In the genomic region with DNA sequence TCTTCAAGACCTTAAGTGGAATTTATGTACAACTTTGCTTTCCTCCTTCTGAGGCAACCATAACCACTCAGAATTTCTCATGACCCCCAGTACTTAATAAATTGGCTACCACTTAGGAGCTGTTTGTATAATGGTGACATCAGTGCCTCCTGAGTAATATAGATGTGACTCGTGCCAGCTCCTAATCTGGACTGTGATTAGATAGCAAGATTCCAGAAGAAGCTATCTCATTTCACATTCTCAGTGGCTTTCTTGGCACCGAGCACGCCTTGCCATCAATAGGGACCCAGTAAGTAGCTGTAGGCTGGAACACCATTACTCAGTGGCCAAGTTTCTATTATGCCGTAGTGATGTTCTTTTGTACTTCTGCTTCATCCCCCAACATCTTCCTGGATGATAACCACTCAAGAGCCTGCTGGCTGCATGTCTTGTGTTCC, we compare ENCODE assay signal across 25 cellular contexts.
A peak's percentile ranks its signal among the peaks of the same experiment; 100 is the strongest.
DNase-seq lines count a peak whose midpoint lies in the region; ATAC-seq and TF ChIP-seq lines count a peak whose summit lies in the region.
"Had no signal": no experiment of that assay in that cellular context is flagged by ENCODE, and none has a peak within 500 bp of the region (broad histone marks: within the 10 kb centered on the region; RNA-seq: fewer than 3 reads in every experiment).

No MANE protein-coding gene starts in this region.

- no peak overlapping the region for H2AK5ac ChIP-seq in IMR-90 (ENCODE audit: low read depth, low read length)
- H2AK5ac ChIP-seq in mesenchymal stem cell (ENCODE audit: low read length, severe bottlenecking), result no peak overlapping the region

- H2BK12ac ChIP-seq in mesenchymal stem cell (ENCODE audit: low read length in 2 of 2), result no peak overlapping the region

- H3K4ac ChIP-seq in IMR-90 (ENCODE audit: low read depth, low read length), result peak overlapping the region; percentile 19; the same call in 1 of the 2 replicates
- H3K4ac ChIP-seq in mesenchymal stem cell (ENCODE audit: low read depth in 1 of 2, low read length in 2 of 2), result no peak overlapping the region

- POLR2A ChIA-PET in IMR-90 (lab: Charles Lee; ENCODE audit: unreplicated experiment), result no interaction called here

- H3K4me2 ChIP-seq in IMR-90 (ENCODE audit: low read depth, low read length) (no peak overlapping the region), mesenchymal stem cell (ENCODE audit: low read length, poor library complexity, severe bottlenecking) (no peak overlapping the region)

- CTCF ChIA-PET in IMR-90 (lab: Yijun Ruan, JAX), result no interaction called here

- H3K14ac ChIP-seq in IMR-90 (replicated peaks; ENCODE audit: low read depth, low read length) (no peak overlapping the region), mesenchymal stem cell (ENCODE audit: low read length in 2 of 2) (no peak overlapping the region)

- H3K4me1 ChIP-seq in IMR-90 (ENCODE audit: control insufficient read depth, insufficient read depth, low read length) (peaks cover 5% of the 10 kb centered on the region), mesenchymal stem cell (ENCODE audit: control insufficient read depth, insufficient read depth, low read depth, low read length) (peaks cover 3% of the 10 kb centered on the region)
- H3K4me1 ChIP-seq: breast epithelium, Peyer's patch had no signal

- H4K91ac ChIP-seq in IMR-90 (ENCODE audit: insufficient read depth, low read depth, low read length) (no peak overlapping the region), mesenchymal stem cell (ENCODE audit: low read length) (no peak overlapping the region)

- H3K18ac ChIP-seq in IMR-90 (ENCODE audit: low read depth, low read length) (no peak overlapping the region), mesenchymal stem cell (ENCODE audit: low read depth in 1 of 2, low read length in 2 of 2) (no peak overlapping the region)

- H2BK5ac ChIP-seq in IMR-90 (ENCODE audit: low read depth, low read length, poor library complexity, severe bottlenecking), result no peak overlapping the region
- no peak overlapping the region for H2BK5ac ChIP-seq in mesenchymal stem cell (ENCODE audit: low read depth, low read length, poor library complexity, severe bottlenecking)

- no peak overlapping the region for H3K56ac ChIP-seq in IMR-90 (ENCODE audit: extremely low read depth, insufficient read depth, low read length)

- no peak overlapping the region for H2AFZ ChIP-seq in IMR-90 (replicated peaks; ENCODE audit: low read length, poor library complexity)
- no peak overlapping the region for H2AFZ ChIP-seq in mesenchymal stem cell (ENCODE audit: low read depth, low read length)

- TF ChIP-seq POLR2A in IMR-90 (IDR thresholded peaks at IDR 0.05; ENCODE audit: low read depth, low read length), result no peak

- H2BK120ac ChIP-seq in IMR-90 (ENCODE audit: low read depth, low read length) (no peak overlapping the region), mesenchymal stem cell (ENCODE audit: low read depth, low read length) (no peak overlapping the region)

- H2BK15ac ChIP-seq in IMR-90 (ENCODE audit: low read depth, low read length) (no peak overlapping the region), mesenchymal stem cell (ENCODE audit: low read depth, poor library complexity, severe bottlenecking) (no peak overlapping the region)

- intact Hi-C loops in IMR-90 (cut with micrococcal nuclease), result loop anchor here (10.0 kb wide), 1 partner anchor 143 kb away; no protein-coding TSS in a partner anchor

- H3K9me3 ChIP-seq in IMR-90 (ENCODE audit: control insufficient read depth, insufficient read depth, low read length) (no peaks in the 10 kb centered on the region), mesenchymal stem cell (ENCODE audit: control insufficient read depth, low read length) (no peaks in the 10 kb centered on the region)
- H3K9me3 ChIP-seq: breast epithelium, Peyer's patch, thyroid gland had no signal

- TF ChIP-seq CTCF in IMR-90 (conservative IDR thresholded peaks at IDR 0.05; ENCODE audit: low read depth, low read length), result no peak
- TF ChIP-seq CTCF in coronary artery (IDR thresholded peaks at IDR 0.05), result no peak

- no peaks in the 10 kb centered on the region for H3K36me3 ChIP-seq in IMR-90 (ENCODE audit: control insufficient read depth, insufficient read depth, low read length)
- no peaks in the 10 kb centered on the region for H3K36me3 ChIP-seq in mesenchymal stem cell (ENCODE audit: control insufficient read depth in 1 of 2, insufficient read depth in 2 of 2, low read depth in 1 of 2, low read length in 2 of 2)
- H3K36me3 ChIP-seq in H7 (replicated peaks; ENCODE audit: control insufficient read depth, insufficient read depth, low read length), result no peaks in the 10 kb centered on the region
- H3K36me3 ChIP-seq: breast epithelium, heart right ventricle, Peyer's patch, thyroid gland had no signal

- dilution Hi-C loops in IMR-90 (cut with HindIII; ENCODE audit: low sequenced_read_pairs, unreplicated experiment), result no loop called here

- no TSS peak for BruUV-seq in IMR-90 (replicated peaks; lab: Mats Ljungman, UMichigan)

- DNase-seq in EL (peak; percentile 32), IMR-90 (peak; percentile 53), coronary artery (ENCODE audit: low spot score) (no peak), mesenchymal stem cell (peak; percentile 51), NCI-H146 treated with DMSO at 0.1 percent for 48 hours (lab: John Stamatoyannopoulos, UW; ENCODE audit: unreplicated experiment) (no peak), H7 (no peak)
- DNase-seq: activated CD4-positive, alpha-beta memory T cell treated with anti-CD3 and anti-CD28 coated beads for 36 hours; activated gamma-delta T cell; CD4-positive, alpha-beta T cell; cortex of kidney; DMS153; heart right ventricle; NCI-H1092 treated with DMSO at 0.1 percent for 48 hours; NCI-H2081 treated with DMSO at 0.1 percent for 48 hours; NCI-H524; Peyer's patch; posterior cingulate gyrus; stimulated activated CD4-positive, alpha-beta T cell treated with anti-CD3 and anti-CD28 coated beads, Interleukin-1b, Interleukin-23, amount 100 ng/mL, for 48 hours; stimulated activated naive CD4-positive, alpha-beta T cell; thyroid gland had no signal

- H4K8ac ChIP-seq in IMR-90 (ENCODE audit: low read depth in 2 of 2, low read length in 2 of 2) (no peak overlapping the region), mesenchymal stem cell (ENCODE audit: low read length) (no peak overlapping the region)

- no peak overlapping the region for H2BK20ac ChIP-seq in IMR-90 (ENCODE audit: low read depth, low read length)

- no peak for TF ChIP-seq RAD21 in IMR-90 (IDR thresholded peaks at IDR 0.05; ENCODE audit: low read length)

- H3K79me1 ChIP-seq in IMR-90 (ENCODE audit: low read depth in 1 of 2, low read length in 2 of 2), result no peaks in the 10 kb centered on the region
- peaks cover 9% of the 10 kb centered on the region for H3K79me1 ChIP-seq in mesenchymal stem cell (replicated peaks; ENCODE audit: low read length, poor library complexity, severe bottlenecking)

- no CpG with 5 or more reads among the region's 4 CpGs for WGBS in IMR-90 (ENCODE audit: extremely low coverage in 2 of 2, insufficient read length in 1 of 2), 2 experiments
- WGBS in mesenchymal stem cell, result 68% methylated on average over 4 of the region's 4 CpGs

- no peaks in the 10 kb centered on the region for H3K27me3 ChIP-seq in IMR-90 (ENCODE audit: control insufficient read depth, insufficient read depth, low read length)
- no peaks in the 10 kb centered on the region for H3K27me3 ChIP-seq in mesenchymal stem cell (ENCODE audit: control insufficient read depth in 1 of 2, insufficient read depth in 1 of 2, low read length in 2 of 2)
- no peaks in the 10 kb centered on the region for H3K27me3 ChIP-seq in H7 (ENCODE audit: control insufficient read depth, insufficient read depth, low read length)
- H3K27me3 ChIP-seq: breast epithelium, heart right ventricle, Peyer's patch, thyroid gland had no signal

- H3K9ac ChIP-seq in IMR-90 (ENCODE audit: low read depth, low read length) (no peak overlapping the region), mesenchymal stem cell (ENCODE audit: low read length) (no peak overlapping the region)

- H4K5ac ChIP-seq in IMR-90 (ENCODE audit: low read depth, low read length), result no peak overlapping the region

- H3K4me3 ChIP-seq in IMR-90 (ENCODE audit: insufficient read depth, low read depth, low read length), result no peak overlapping the region
- peak overlapping the region; percentile 7 for H3K4me3 ChIP-seq in coronary artery
- no peak overlapping the region for H3K4me3 ChIP-seq in mesenchymal stem cell (ENCODE audit: insufficient read depth in 1 of 2, low read depth in 1 of 2, low read length in 2 of 2)
- no peak overlapping the region for H3K4me3 ChIP-seq in H7 (ENCODE audit: insufficient read depth, low read depth, low read length)
- H3K4me3 ChIP-seq: breast epithelium, GM12878, heart right ventricle, Peyer's patch, SK-N-MC, thyroid gland had no signal

- peaks cover 7% of the 10 kb centered on the region; the same call in 1 of the 2 replicates for H3K9me1 ChIP-seq in IMR-90 (ENCODE audit: insufficient read depth, low read length)

- H4K20me1 ChIP-seq in IMR-90 (ENCODE audit: insufficient read depth, low read length), result no peaks in the 10 kb centered on the region

- H2AK9ac ChIP-seq in IMR-90 (replicated peaks; ENCODE audit: low read depth, low read length, poor library complexity), result no peak overlapping the region

- in situ Hi-C loops in IMR-90 (cut with MboI; ENCODE audit: low sequenced_read_pairs), result no loop called here

- ATAC-seq in IMR-90 (ENCODE audit: low read depth), result peak; percentile 24; the same call in 1 of the 2 replicates
- no peak for ATAC-seq in GM21390 (IDR thresholded peaks at IDR 0.05; ENCODE audit: unreplicated experiment)
- ATAC-seq: GM12878, left lobe of liver had no signal

- H3K27ac ChIP-seq in IMR-90 (ENCODE audit: insufficient read depth, low read length) (no peak overlapping the region), coronary artery (peak overlapping the region in 1 of 2 donors; percentile 54), mesenchymal stem cell (ENCODE audit: low read length, poor library complexity, severe bottlenecking) (no peak overlapping the region)
- H3K27ac ChIP-seq: breast epithelium, Peyer's patch, SK-N-MC, thyroid gland had no signal

- H3K23ac ChIP-seq in IMR-90 (ENCODE audit: low read depth, low read length) (no peak overlapping the region), mesenchymal stem cell (ENCODE audit: low read length in 2 of 2) (no peak overlapping the region)

TF ChIP-seq in IMR-90, 13 proteins besides CTCF, POLR2A, EP300 and RAD21:
- TF ChIP-seq BHLHE40 (IDR thresholded peaks at IDR 0.05; ENCODE audit: low read depth, low read length) (peak; percentile 62; the same call in 1 of the 2 replicates), MAFK (IDR thresholded peaks at IDR 0.05; ENCODE audit: low read depth, low read length) (no peak), SMC3 (IDR thresholded peaks at IDR 0.05; ENCODE audit: low read depth, low read length) (no peak), CEBPB (IDR thresholded peaks at IDR 0.05; ENCODE audit: low read depth, low read length) (no peak), MAZ (IDR thresholded peaks at IDR 0.05; ENCODE audit: borderline replicate concordance, low read depth, low read length) (no peak), NFE2L2 (IDR thresholded peaks at IDR 0.05; ENCODE audit: low read depth, low read length) (no peak)

Comparison
In these comparisons a context has a peak if more than half of its experiments do, and no peak if none do; other contexts are left out.
1. DNase-seq: peak in EL (single experiment), IMR-90 (single experiment) and mesenchymal stem cell (single experiment); none in coronary artery (single experiment), NCI-H146 treated with DMSO at 0.1 percent for 48 hours (single experiment) and H7 (single experiment).